Comparison of ENCODE assay signal across 1 cellular context in the genomic region with DNA sequence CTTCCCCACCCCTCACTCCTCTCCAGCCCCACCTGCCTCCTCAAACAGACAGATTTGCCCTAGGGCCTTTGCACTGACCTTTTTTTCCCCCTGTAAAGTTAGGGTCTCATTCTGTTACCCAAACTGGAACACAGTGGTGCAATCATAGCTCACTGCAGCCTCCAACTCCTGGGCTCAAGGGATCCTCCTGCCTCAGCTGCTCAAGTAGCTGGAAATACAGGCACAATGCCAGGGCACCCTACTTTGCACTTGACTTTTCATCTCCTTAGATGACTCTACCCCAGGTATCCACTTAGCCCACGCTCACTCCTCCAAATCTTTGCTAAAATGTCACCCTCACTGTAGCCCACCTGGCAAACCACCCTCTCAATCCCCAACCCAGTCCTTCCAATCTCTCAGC.
TF ChIP-seq lines count a peak whose summit lies in the region.

No MANE protein-coding gene starts in this region.

TF ChIP-seq in GM23338, 12 proteins besides CTCF, POLR2A, EP300 and RAD21:
- TF ChIP-seq CREB1 (CRISPR knock-in tag; IDR thresholded peaks at IDR 0.05; ENCODE audit: low read depth) (no peak), ZNF114 (CRISPR knock-in tag; IDR thresholded peaks at IDR 0.05) (no peak), ZNF331 (CRISPR knock-in tag; IDR thresholded peaks at IDR 0.05; ENCODE audit: low read depth) (no peak), EZH2phosphoT487 (IDR thresholded peaks at IDR 0.05; ENCODE audit: unreplicated experiment) (no peak), POLR2AphosphoS5 (IDR thresholded peaks at IDR 0.05; ENCODE audit: low read depth) (no peak), EZH2 (IDR thresholded peaks at IDR 0.05; ENCODE audit: low read depth, unreplicated experiment) (no peak)
- TF ChIP-seq, protein P1, sequence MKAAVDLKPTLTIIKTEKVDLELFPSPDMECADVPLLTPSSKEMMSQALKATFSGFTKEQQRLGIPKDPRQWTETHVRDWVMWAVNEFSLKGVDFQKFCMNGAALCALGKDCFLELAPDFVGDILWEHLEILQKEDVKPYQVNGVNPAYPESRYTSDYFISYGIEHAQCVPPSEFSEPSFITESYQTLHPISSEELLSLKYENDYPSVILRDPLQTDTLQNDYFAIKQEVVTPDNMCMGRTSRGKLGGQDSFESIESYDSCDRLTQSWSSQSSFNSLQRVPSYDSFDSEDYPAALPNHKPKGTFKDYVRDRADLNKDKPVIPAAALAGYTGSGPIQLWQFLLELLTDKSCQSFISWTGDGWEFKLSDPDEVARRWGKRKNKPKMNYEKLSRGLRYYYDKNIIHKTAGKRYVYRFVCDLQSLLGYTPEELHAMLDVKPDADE (IDR thresholded peaks at IDR 0.05) = no peak
- TF ChIP-seq, protein P2, sequence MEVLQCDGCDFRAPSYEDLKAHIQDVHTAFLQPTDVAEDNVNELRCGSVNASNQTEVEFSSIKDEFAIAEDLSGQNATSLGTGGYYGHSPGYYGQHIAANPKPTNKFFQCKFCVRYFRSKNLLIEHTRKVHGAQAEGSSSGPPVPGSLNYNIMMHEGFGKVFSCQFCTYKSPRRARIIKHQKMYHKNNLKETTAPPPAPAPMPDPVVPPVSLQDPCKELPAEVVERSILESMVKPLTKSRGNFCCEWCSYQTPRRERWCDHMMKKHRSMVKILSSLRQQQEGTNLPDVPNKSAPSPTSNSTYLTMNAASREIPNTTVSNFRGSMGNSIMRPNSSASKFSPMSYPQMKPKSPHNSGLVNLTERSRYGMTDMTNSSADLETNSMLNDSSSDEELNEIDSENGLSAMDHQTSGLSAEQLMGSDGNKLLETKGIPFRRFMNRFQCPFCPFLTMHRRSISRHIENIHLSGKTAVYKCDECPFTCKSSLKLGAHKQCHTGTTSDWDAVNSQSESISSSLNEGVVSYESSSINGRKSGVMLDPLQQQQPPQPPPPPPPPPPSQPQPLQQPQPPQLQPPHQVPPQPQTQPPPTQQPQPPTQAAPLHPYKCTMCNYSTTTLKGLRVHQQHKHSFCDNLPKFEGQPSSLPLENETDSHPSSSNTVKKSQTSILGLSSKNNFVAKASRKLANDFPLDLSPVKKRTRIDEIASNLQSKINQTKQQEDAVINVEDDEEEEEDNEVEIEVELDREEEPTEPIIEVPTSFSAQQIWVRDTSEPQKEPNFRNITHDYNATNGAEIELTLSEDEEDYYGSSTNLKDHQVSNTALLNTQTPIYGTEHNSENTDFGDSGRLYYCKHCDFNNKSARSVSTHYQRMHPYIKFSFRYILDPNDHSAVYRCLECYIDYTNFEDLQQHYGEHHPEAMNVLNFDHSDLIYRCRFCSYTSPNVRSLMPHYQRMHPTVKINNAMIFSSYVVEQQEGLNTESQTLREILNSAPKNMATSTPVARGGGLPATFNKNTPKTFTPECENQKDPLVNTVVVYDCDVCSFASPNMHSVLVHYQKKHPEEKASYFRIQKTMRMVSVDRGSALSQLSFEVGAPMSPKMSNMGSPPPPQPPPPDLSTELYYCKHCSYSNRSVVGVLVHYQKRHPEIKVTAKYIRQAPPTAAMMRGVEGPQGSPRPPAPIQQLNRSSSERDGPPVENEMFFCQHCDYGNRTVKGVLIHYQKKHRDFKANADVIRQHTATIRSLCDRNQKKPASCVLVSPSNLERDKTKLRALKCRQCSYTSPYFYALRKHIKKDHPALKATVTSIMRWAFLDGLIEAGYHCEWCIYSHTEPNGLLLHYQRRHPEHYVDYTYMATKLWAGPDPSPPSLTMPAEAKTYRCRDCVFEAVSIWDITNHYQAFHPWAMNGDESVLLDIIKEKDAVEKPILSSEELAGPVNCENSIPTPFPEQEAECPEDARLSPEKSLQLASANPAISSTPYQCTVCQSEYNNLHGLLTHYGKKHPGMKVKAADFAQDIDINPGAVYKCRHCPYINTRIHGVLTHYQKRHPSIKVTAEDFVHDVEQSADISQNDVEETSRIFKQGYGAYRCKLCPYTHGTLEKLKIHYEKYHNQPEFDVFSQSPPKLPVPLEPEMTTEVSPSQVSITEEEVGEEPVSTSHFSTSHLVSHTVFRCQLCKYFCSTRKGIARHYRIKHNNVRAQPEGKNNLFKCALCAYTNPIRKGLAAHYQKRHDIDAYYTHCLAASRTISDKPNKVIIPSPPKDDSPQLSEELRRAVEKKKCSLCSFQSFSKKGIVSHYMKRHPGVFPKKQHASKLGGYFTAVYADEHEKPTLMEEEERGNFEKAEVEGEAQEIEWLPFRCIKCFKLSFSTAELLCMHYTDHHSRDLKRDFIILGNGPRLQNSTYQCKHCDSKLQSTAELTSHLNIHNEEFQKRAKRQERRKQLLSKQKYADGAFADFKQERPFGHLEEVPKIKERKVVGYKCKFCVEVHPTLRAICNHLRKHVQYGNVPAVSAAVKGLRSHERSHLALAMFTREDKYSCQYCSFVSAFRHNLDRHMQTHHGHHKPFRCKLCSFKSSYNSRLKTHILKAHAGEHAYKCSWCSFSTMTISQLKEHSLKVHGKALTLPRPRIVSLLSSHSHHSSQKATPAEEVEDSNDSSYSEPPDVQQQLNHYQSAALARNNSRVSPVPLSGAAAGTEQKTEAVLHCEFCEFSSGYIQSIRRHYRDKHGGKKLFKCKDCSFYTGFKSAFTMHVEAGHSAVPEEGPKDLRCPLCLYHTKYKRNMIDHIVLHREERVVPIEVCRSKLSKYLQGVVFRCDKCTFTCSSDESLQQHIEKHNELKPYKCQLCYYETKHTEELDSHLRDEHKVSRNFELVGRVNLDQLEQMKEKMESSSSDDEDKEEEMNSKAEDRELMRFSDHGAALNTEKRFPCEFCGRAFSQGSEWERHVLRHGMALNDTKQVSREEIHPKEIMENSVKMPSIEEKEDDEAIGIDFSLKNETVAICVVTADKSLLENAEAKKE (CRISPR knock-in tag; IDR thresholded peaks at IDR 0.05) = no peak
- TF ChIP-seq, protein P3, sequence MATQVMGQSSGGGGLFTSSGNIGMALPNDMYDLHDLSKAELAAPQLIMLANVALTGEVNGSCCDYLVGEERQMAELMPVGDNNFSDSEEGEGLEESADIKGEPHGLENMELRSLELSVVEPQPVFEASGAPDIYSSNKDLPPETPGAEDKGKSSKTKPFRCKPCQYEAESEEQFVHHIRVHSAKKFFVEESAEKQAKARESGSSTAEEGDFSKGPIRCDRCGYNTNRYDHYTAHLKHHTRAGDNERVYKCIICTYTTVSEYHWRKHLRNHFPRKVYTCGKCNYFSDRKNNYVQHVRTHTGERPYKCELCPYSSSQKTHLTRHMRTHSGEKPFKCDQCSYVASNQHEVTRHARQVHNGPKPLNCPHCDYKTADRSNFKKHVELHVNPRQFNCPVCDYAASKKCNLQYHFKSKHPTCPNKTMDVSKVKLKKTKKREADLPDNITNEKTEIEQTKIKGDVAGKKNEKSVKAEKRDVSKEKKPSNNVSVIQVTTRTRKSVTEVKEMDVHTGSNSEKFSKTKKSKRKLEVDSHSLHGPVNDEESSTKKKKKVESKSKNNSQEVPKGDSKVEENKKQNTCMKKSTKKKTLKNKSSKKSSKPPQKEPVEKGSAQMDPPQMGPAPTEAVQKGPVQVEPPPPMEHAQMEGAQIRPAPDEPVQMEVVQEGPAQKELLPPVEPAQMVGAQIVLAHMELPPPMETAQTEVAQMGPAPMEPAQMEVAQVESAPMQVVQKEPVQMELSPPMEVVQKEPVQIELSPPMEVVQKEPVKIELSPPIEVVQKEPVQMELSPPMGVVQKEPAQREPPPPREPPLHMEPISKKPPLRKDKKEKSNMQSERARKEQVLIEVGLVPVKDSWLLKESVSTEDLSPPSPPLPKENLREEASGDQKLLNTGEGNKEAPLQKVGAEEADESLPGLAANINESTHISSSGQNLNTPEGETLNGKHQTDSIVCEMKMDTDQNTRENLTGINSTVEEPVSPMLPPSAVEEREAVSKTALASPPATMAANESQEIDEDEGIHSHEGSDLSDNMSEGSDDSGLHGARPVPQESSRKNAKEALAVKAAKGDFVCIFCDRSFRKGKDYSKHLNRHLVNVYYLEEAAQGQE (IDR thresholded peaks at IDR 0.05; ENCODE audit: unreplicated experiment) = no peak
TF ChIP-seq in GM23338: peak in this region for 0.
